ENCODE assay signal across 12 cellular contexts in the genomic region with DNA sequence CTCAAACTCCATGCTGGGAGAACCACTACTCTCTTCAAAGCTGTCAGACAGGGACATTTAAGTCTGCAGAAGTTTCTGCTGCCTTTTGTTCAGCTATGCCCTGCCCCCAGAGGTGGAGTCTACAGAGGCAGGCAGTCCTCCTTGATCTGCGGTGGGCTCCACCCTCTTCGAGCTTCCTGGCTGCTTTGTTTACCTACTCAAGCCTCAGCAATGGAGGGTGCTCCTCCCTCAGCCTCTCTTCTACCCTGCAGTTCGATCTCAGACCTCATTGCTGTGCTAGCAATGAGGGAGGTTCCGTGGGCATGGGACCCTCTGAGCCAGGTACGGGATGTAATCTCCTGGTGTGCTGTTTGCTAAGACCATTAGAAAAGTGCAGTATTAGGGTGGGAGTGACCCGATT. TPM values are rescaled to one million over a fixed set of nuclear protein-coding genes. Genes with fewer than 3 reads are reported as not detected.
"Had no signal": no experiment of that assay in that cellular context is flagged by ENCODE, and none has a peak within 500 bp of the region (broad histone marks: within the 10 kb centered on the region; RNA-seq: fewer than 3 reads in every experiment).

No MANE protein-coding gene starts in this region.

RNA-seq across cellular contexts. Expression of a gene that starts 16.7 kb away (rescaled TPM):
- total RNA-seq: activated B cell treated with CpG ODN at 0.5 μM for 24 hours; activated CD4-positive, alpha-beta memory T cell treated with anti-CD3 and anti-CD28 coated beads for 36 hours; activated CD4-positive, alpha-beta T cell treated with anti-CD3 and anti-CD28 coated beads, Interleukin-2, amount 10 ng/mL, durations not matched to agents 24 days and 14 days; activated CD8-positive, alpha-beta memory T cell treated with anti-CD3 and anti-CD28 coated beads for 36 hours; activated CD8-positive, alpha-beta T cell treated with anti-CD3 and anti-CD28 coated beads for 36 hours; activated naive CD4-positive, alpha-beta T cell treated with anti-CD3 and anti-CD28 coated beads for 36 hours; activated naive CD4-positive, alpha-beta T cell treated with anti-CD3 and anti-CD28 coated beads, Interleukin-2, amount 50 U/mL, for 72 hours; activated naive CD8-positive, alpha-beta T cell treated with anti-CD3 and anti-CD28 coated beads for 36 hours; activated T-cell treated with anti-CD3 and anti-CD28 coated beads, Interleukin-2, amount 50 U/mL, for 72 hours; activated T-helper 1 cell treated with anti-CD3 and anti-CD28 coated beads, Interleukin-12 subunit alpha, Interleukin-12 subunit beta, Interleukin-2, Interleukin-4 antibody, amounts not matched to agents 30 ng/mL and 10 ng/mL and 1 ng/mL, durations not matched to agents 14 hours and 24 hours and 36 hours; activated T-helper 17 cell treated with anti-CD3 and anti-CD28 coated beads, Interleukin-2, amount 50 U/mL, for 72 hours; T-helper 2 cell treated with Interferon-gamma antibody and Interleukin-4, amounts not matched to agents 100 ng/mL and 5 ng/mL, for 36 hours had no signal
